1 cellular context compared by ENCODE assay signal in the genomic region with DNA sequence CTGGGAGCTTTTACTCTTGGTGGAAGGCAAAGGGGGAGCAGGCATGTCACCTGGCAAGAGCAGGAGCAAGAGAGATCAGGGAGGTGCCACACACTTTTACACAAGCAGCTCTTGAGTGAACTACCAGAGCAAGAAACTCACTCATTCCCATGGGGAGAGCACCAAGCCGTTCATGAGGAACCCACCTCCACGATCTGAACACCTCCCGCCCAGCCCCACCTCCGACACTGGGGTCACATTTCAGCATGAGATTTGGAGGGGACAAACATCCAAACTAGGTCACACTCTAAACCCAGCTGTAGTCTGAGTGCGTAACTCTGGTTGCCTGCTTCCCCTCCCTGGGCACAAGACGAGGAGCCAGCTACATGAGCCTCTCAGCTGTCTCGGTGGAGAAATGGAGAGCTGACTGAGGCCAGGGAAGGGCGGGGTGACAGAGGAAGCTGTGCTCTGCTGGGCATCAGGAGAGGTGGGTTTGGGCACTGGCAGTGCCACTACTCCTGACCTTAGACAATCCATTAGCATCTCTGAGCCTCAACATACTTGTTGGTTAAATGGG.
TF ChIP-seq lines count a peak whose summit lies in the region.

No MANE protein-coding gene starts in this region.

TF ChIP-seq in SK-N-SH treated with all-trans-retinoic acid at 6 μM for 48 hours, 23 proteins besides CTCF, POLR2A, EP300 and RAD21 (continued from another document):
- TF ChIP-seq, protein P1, sequence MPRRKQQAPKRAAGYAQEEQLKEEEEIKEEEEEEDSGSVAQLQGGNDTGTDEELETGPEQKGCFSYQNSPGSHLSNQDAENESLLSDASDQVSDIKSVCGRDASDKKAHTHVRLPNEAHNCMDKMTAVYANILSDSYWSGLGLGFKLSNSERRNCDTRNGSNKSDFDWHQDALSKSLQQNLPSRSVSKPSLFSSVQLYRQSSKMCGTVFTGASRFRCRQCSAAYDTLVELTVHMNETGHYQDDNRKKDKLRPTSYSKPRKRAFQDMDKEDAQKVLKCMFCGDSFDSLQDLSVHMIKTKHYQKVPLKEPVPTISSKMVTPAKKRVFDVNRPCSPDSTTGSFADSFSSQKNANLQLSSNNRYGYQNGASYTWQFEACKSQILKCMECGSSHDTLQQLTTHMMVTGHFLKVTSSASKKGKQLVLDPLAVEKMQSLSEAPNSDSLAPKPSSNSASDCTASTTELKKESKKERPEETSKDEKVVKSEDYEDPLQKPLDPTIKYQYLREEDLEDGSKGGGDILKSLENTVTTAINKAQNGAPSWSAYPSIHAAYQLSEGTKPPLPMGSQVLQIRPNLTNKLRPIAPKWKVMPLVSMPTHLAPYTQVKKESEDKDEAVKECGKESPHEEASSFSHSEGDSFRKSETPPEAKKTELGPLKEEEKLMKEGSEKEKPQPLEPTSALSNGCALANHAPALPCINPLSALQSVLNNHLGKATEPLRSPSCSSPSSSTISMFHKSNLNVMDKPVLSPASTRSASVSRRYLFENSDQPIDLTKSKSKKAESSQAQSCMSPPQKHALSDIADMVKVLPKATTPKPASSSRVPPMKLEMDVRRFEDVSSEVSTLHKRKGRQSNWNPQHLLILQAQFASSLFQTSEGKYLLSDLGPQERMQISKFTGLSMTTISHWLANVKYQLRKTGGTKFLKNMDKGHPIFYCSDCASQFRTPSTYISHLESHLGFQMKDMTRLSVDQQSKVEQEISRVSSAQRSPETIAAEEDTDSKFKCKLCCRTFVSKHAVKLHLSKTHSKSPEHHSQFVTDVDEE (CRISPR knock-in tag; IDR thresholded peaks at IDR 0.05): no peak
- TF ChIP-seq RARB (CRISPR knock-in tag; IDR thresholded peaks at IDR 0.05): no peak
